Comparison of ENCODE assay signal across 1 cellular context in the genomic region with DNA sequence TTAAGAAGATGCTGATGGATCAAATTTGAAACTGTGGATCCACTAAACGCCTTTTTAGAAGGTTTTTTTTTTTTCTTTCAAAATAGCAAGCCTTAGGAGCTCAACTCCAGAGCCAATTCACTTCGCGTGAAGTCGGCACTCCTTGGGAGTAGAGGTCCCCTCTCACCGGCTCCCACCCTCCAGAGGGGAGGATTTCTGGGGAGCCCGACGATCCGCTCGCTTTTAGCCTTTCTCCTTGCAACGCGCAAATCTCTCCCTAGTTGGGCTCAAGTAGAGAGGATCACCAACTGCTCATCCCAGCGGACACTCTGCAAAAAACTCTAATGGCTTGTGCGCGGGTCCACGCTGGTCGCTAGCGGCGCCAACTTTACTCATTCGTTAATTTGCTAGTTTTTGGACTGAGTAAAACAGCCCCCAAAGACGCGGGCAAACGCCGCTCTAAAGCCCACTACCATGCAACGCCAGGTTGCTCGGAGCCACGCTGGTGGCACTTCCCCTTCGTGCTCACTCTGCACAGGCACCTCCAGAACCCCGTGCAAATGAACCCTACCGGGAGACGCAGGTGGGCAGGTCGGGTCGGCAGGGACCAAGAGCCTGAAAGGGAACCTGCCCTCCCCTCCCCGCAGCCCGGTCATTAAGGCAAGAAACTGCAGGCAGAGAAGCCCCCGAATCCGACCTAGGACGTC.
TF ChIP-seq lines count a peak whose summit lies in the region.

No MANE protein-coding gene starts in this region.

TF ChIP-seq in SK-N-SH, 30 proteins besides CTCF, POLR2A, EP300 and RAD21 (continued from another document):
- TF ChIP-seq, protein P1, sequence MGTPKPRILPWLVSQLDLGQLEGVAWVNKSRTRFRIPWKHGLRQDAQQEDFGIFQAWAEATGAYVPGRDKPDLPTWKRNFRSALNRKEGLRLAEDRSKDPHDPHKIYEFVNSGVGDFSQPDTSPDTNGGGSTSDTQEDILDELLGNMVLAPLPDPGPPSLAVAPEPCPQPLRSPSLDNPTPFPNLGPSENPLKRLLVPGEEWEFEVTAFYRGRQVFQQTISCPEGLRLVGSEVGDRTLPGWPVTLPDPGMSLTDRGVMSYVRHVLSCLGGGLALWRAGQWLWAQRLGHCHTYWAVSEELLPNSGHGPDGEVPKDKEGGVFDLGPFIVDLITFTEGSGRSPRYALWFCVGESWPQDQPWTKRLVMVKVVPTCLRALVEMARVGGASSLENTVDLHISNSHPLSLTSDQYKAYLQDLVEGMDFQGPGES (IDR thresholded peaks at IDR 0.05; ENCODE audit: low read depth, low read length), result no peak
- TF ChIP-seq, protein P2, sequence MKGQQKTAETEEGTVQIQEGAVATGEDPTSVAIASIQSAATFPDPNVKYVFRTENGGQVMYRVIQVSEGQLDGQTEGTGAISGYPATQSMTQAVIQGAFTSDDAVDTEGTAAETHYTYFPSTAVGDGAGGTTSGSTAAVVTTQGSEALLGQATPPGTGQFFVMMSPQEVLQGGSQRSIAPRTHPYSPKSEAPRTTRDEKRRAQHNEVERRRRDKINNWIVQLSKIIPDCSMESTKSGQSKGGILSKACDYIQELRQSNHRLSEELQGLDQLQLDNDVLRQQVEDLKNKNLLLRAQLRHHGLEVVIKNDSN (IDR thresholded peaks at IDR 0.05; ENCODE audit: borderline replicate concordance, low read depth), result no peak
- TF ChIP-seq MXI1 (IDR thresholded peaks at IDR 0.05; ENCODE audit: low read depth, low read length), result no peak
- no peak for TF ChIP-seq POLR2AphosphoS5 (IDR thresholded peaks at IDR 0.05; ENCODE audit: low read depth, low read length)
- no peak for TF ChIP-seq TCF12 (IDR thresholded peaks at IDR 0.05)
